In genomic region chr7:63521-64021, GRCh38 we compare ENCODE assay signal across 14 cellular contexts.
DNase-seq lines count a peak whose midpoint lies in the region; ATAC-seq and TF ChIP-seq lines count a peak whose summit lies in the region.
"Had no signal": no experiment of that assay in that cellular context is flagged by ENCODE, and none has a peak within 500 bp of the region (broad histone marks: within the 10 kb centered on the region; RNA-seq: fewer than 3 reads in every experiment).

No MANE protein-coding gene starts in this region.

- CTCF ChIA-PET in PC-3 (lab: Charles Lee), result interaction anchor here (0.6 to 1.4 kb wide), 4 partner anchors 84 to 203 kb away, joined by 3 to 5 read pairs (median 4); no protein-coding TSS in a partner anchor

- no peak overlapping the region for H3K4me2 ChIP-seq in PC-3 (ENCODE audit: low read length)
- H3K4me2 ChIP-seq: SK-N-SH had no signal

- ATAC-seq in PC-3 (peak; percentile 5; the same call in 1 of the 2 replicates), left cardiac atrium (no peak), sciatic nerve (peak; percentile 5), GM18517 (IDR thresholded peaks at IDR 0.05; ENCODE audit: unreplicated experiment) (no peak)

- POLR2A ChIA-PET in PC-3 (lab: Charles Lee; ENCODE audit: unreplicated experiment), result no interaction called here

- BruUV-seq in PC-3 (replicated peaks; lab: Mats Ljungman, UMichigan), result no TSS peak

- no peaks in the 10 kb centered on the region for H4K20me1 ChIP-seq in PC-3 (ENCODE audit: low read length)

- no peak overlapping the region for H3K9ac ChIP-seq in PC-3 (ENCODE audit: low read length)
- H3K9ac ChIP-seq: SK-N-SH had no signal

- no peaks in the 10 kb centered on the region for H3F3A ChIP-seq in PC-3 (ENCODE audit: low read length, unreplicated experiment)

- DNase-seq in DMS153 (lab: John Stamatoyannopoulos, UW) (peak; percentile 10), DMS153 treated with DMSO at 0.1 percent for 48 hours (lab: John Stamatoyannopoulos, UW; ENCODE audit: unreplicated experiment) (no peak), PC-3 (no peak), left cardiac atrium (peak; percentile 31), sciatic nerve (ENCODE audit: low spot score) (peak; percentile 58), MG63 (no peak), GM10266 (ENCODE audit: extremely low spot score) (no peak)
- DNase-seq: activated effector memory CD4-positive, alpha-beta T cell treated with Interleukin-2 at 50 U/mL for 16 hours; CD4-positive, alpha-beta memory T cell; stimulated activated CD4-positive, alpha-beta T cell treated with anti-CD3 and anti-CD28 coated beads, Interleukin-15, amount 100 ng/mL, for 24 hours had no signal

- no peak overlapping the region for H2AFZ ChIP-seq in PC-3 (ENCODE audit: low read length)

- no peak overlapping the region for H3K27ac ChIP-seq in PC-3 (ENCODE audit: low read length)
- H3K27ac ChIP-seq: 22Rv1, coronary artery had no signal

- H3K9me2 ChIP-seq in PC-3 (replicated peaks; ENCODE audit: low read length), result no peaks in the 10 kb centered on the region
- H3K9me2 ChIP-seq: SK-N-SH had no signal

- no peak for TF ChIP-seq CTCF in PC-3 (conservative IDR thresholded peaks at IDR 0.05; ENCODE audit: low read depth, low read length)
- no peak for TF ChIP-seq CTCF in GM10266 (IDR thresholded peaks at IDR 0.05; ENCODE audit: control insufficient read depth, insufficient read depth, low read depth, missing control alignments)

- H3K9me3 ChIP-seq in PC-3 (ENCODE audit: low read length) (no peaks in the 10 kb centered on the region), MG63 (no peaks in the 10 kb centered on the region)
- H3K9me3 ChIP-seq: SK-N-SH had no signal

- H3K79me2 ChIP-seq in PC-3 (ENCODE audit: low read length), result no peaks in the 10 kb centered on the region

- no peak overlapping the region for H3K4me3 ChIP-seq in PC-3 (ENCODE audit: low read length)
- no peak overlapping the region for H3K4me3 ChIP-seq in MG63
- H3K4me3 ChIP-seq: coronary artery had no signal

- no peaks in the 10 kb centered on the region for H3K27me3 ChIP-seq in PC-3 (ENCODE audit: low read length)
- H3K27me3 ChIP-seq in MG63, result no peaks in the 10 kb centered on the region

- H3K36me3 ChIP-seq in PC-3 (ENCODE audit: low read depth, low read length), result no peaks in the 10 kb centered on the region
- no peaks in the 10 kb centered on the region for H3K36me3 ChIP-seq in MG63

- intact Hi-C loops in PC-3 (cut with micrococcal nuclease), result no loop called here
- intact Hi-C loops in left cardiac atrium (cut with DNase I), result no loop called here
- intact Hi-C loops in sciatic nerve (cut with DNase I), result loop anchor here (2.0 kb wide), 1 partner anchor 67 kb away; no protein-coding TSS in a partner anchor

- H3K4me1 ChIP-seq in PC-3 (ENCODE audit: insufficient read depth, low read length), result peaks cover 17% of the 10 kb centered on the region

Comparison
In these comparisons a context has a peak if more than half of its experiments do, and no peak if none do; other contexts are left out.
1. DNase-seq: peak in DMS153 (single experiment), left cardiac atrium (single experiment) and sciatic nerve (single experiment); none in DMS153 treated with DMSO at 0.1 percent for 48 hours (single experiment), PC-3 (single experiment), MG63 (single experiment) and GM10266 (single experiment).
2. ATAC-seq: peak in PC-3 (single experiment) and sciatic nerve (single experiment); none in left cardiac atrium (0 of 2) and GM18517 (single experiment).